In the genomic region with DNA sequence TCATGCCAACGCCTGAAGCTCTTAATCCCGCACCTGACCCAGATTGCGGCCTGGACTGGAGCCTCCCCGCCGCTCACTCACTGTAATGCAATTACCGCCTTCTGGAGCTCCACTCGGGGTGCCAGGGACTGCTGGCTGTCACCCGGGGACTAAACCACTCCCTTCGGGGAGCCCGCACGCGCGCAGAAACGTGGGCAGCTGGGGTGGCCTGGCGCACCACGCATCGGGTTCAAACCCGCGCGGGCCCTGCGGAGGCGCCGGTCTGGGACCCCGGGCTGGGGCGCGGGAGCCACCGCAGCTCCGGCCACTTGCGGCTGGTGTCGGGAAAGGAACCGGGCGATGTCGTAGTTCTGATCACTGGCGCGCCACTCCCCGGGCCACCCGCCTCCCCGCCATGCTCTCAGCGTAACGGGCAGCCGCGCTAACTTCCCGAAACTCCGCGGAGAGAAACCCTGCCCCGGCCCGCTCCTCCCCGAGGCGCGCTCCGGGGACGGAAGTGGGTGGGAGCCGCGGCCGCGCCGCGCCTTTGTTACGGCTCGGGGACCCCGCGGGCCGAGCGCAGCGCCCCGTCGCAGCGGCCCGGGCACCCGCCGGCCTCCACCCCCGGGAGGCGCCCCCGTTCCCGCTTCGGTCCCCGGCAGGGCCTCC, we compare ENCODE assay signal across 8 cellular contexts.
DNase-seq lines count a peak whose midpoint lies in the region; ATAC-seq and TF ChIP-seq lines count a peak whose summit lies in the region.

No MANE protein-coding gene starts in this region.

- DNase-seq in 8988T = peak; percentile 65
- peak; percentile 59 for DNase-seq in RKO (ENCODE audit: low spot score)
- peak; percentile 59 for DNase-seq in activated naive CD4-positive, alpha-beta T cell treated with anti-CD3 and anti-CD28 coated beads, Interleukin-2, amount 50 U/mL, for 16 hours
- peak; percentile 93 for DNase-seq in cardiac septum (ENCODE audit: low spot score)
- DNase-seq in progenitor cell of endocrine pancreas (ENCODE audit: low spot score, unreplicated experiment) = peak; percentile 40
- no peak for DNase-seq in G401 (ENCODE audit: low spot score)

- ATAC-seq in GM18520 (IDR thresholded peaks at IDR 0.05; ENCODE audit: unreplicated experiment) (peak; percentile 21), HG03045 (IDR thresholded peaks at IDR 0.05; ENCODE audit: unreplicated experiment) (peak; percentile 35)

- H3K36me3 Mint-ChIP-seq in progenitor cell of endocrine pancreas (ENCODE audit: insufficient read depth) = peaks cover 3% of the 10 kb centered on the region

- H3K4me3 Mint-ChIP-seq in progenitor cell of endocrine pancreas (ENCODE audit: low read depth) = peak overlapping the region; percentile 77

- no peaks in the 10 kb centered on the region for H3K9me3 Mint-ChIP-seq in progenitor cell of endocrine pancreas (ENCODE audit: low read depth)

- peaks cover 38% of the 10 kb centered on the region for H3K4me1 Mint-ChIP-seq in progenitor cell of endocrine pancreas (ENCODE audit: low read depth)

- peaks cover 5% of the 10 kb centered on the region for H3K27me3 Mint-ChIP-seq in progenitor cell of endocrine pancreas

- intact Hi-C loops in cardiac septum (cut with DNase I) = loop anchor here (1.0 to 5.0 kb wide), 5 partner anchors 43 to 208 kb away; partner anchors contain the start of gene SVIL

- TF ChIP-seq CTCF in progenitor cell of endocrine pancreas (IDR thresholded peaks at IDR 0.05; ENCODE audit: unreplicated experiment) = no peak

- in situ Hi-C loops in G401 (cut with HindIII; ENCODE audit: low sequenced_read_pairs) = no loop called here

- peak overlapping the region; percentile 79 for H3K27ac Mint-ChIP-seq in progenitor cell of endocrine pancreas
